In the genomic region with DNA sequence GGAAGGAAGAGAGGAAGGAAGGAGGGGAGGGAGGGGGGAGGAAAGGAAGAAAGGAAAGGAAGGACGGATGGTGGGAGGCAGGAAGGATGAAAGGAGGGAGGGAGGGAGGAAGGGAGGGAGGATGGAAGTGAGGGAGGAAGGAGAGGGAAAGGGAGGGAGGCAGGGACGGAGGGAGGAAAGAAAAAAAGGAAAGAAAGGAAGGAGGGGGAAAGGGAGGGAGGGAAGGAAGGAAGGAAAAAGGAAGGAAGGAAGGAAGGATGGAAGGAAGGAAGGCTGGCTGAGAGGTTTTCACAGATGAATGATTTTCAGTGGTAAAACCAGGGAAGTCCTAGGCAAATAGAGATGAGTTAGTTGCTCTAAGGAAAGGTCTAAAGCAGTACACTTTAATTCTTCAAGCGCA, we compare ENCODE assay signal across 21 cellular contexts.
DNase-seq lines count a peak whose midpoint lies in the region; ATAC-seq, FAIRE-seq and TF ChIP-seq lines count a peak whose summit lies in the region.
"Had no signal": no experiment of that assay in that cellular context is flagged by ENCODE, and none has a peak within 500 bp of the region (broad histone marks: within the 10 kb centered on the region; RNA-seq: fewer than 3 reads in every experiment).

No MANE protein-coding gene starts in this region.

- no peaks in the 10 kb centered on the region for H3K27me3 Mint-ChIP-seq in WTC11 (ENCODE audit: low read depth)

- H3K9me3 Mint-ChIP-seq in WTC11, result peaks cover 6% of the 10 kb centered on the region
- peaks cover 5% of the 10 kb centered on the region for H3K9me3 Mint-ChIP-seq in stimulated activated effector memory CD8-positive, alpha-beta T cell treated with anti-CD3 and anti-CD28 coated beads, Interleukin-12 subunit alpha, Interleukin-12 subunit beta, amount 100 ng/mL, for 72 hours

- no TSS peak for BruUV-seq in HepG2 (replicated peaks; lab: Mats Ljungman, UMichigan)

- H3K4me1 ChIP-seq in HepG2 (ENCODE audit: insufficient read depth, low read length) (no peaks in the 10 kb centered on the region), right lobe of liver (no peaks in the 10 kb centered on the region), esophagus muscularis mucosa (peaks cover 0 to 27% (median 23%) of the 10 kb centered on the region in 4 donors), tibial artery (peaks cover 0 to 7% (median 0%) of the 10 kb centered on the region in 4 donors)
- H3K4me1 ChIP-seq: A549, Caco-2, HAP-1 had no signal

- H3K4me2 ChIP-seq in HepG2 (ENCODE audit: low read depth, low read length), result no peak overlapping the region
- H3K4me2 ChIP-seq: A549 had no signal

- peak overlapping the region; percentile 91; the same call in 1 of the 2 replicates for H3K27ac Mint-ChIP-seq in WTC11
- peak overlapping the region; percentile 30 for H3K27ac Mint-ChIP-seq in stimulated activated effector memory CD8-positive, alpha-beta T cell treated with anti-CD3 and anti-CD28 coated beads, Interleukin-12 subunit alpha, Interleukin-12 subunit beta, amount 100 ng/mL, for 72 hours
- H3K27ac Mint-ChIP-seq: CD4-positive, alpha-beta T cell had no signal

- WGBS in HepG2 (ENCODE audit: low lambda C conversion rate), result 32% methylated on average over 3 of the region's 3 CpGs
- 45% methylated on average over 3 of the region's 3 CpGs for WGBS in right lobe of liver (ENCODE audit: insufficient coverage, low coverage, low lambda C conversion rate, missing lambda C conversion rate)
- WGBS in esophagus muscularis mucosa, result 70% methylated on average over 3 of the region's 3 CpGs

- POLR2A ChIA-PET in HepG2 (lab: Yijun Ruan, JAX), result no interaction called here
- POLR2A ChIA-PET in WTC11 (lab: Charles Lee), result no interaction called here

- H3K36me3 ChIP-seq in HepG2 (replicated peaks in 1 of 2; ENCODE audit: control insufficient read depth in 1 of 2, insufficient read depth in 2 of 2, low read length in 2 of 2), result no peaks in the 10 kb centered on the region
- no peaks in the 10 kb centered on the region for H3K36me3 ChIP-seq in right lobe of liver
- H3K36me3 ChIP-seq in esophagus muscularis mucosa, result no peaks in the 10 kb centered on the region
- H3K36me3 ChIP-seq in tibial artery, result no peaks in the 10 kb centered on the region
- H3K36me3 ChIP-seq: HAP-1 had no signal

- H3K27ac ChIP-seq in HepG2 (ENCODE audit: extremely low read length, insufficient read depth, low read length), result no peak overlapping the region
- no peak overlapping the region for H3K27ac ChIP-seq in right lobe of liver
- H3K27ac ChIP-seq in esophagus muscularis mucosa (replicated peaks in 1 of 4), result peak overlapping the region in 3 of 4 donors; percentile 41 to 91 (median 41)
- no peak overlapping the region for H3K27ac ChIP-seq in tibial artery
- H3K27ac ChIP-seq: 22Rv1, A549, C4-2B, GM23248 had no signal

- intact Hi-C loops in HepG2 (cut with micrococcal nuclease; ENCODE audit: unreplicated experiment), result no loop called here
- intact Hi-C loops in right lobe of liver (cut with DNase I), result no loop called here
- intact Hi-C loops in esophagus muscularis mucosa (cut with DNase I), result no loop called here
- intact Hi-C loops in tibial artery (cut with DNase I; ENCODE audit: low total_unique reads), result no loop called here

- H3K4me3 ChIP-seq in HepG2 (replicated peaks in 1 of 3; ENCODE audit: insufficient read depth in 1 of 3, low read depth in 2 of 3, low read length in 3 of 3) (no peak overlapping the region), right lobe of liver (no peak overlapping the region), esophagus muscularis mucosa (no peak overlapping the region), tibial artery (no peak overlapping the region)
- H3K4me3 ChIP-seq: A549, GM23248, HAP-1 had no signal

- H3K36me3 Mint-ChIP-seq in WTC11, result peaks cover 5% of the 10 kb centered on the region
- no peaks in the 10 kb centered on the region for H3K36me3 Mint-ChIP-seq in stimulated activated effector memory CD8-positive, alpha-beta T cell treated with anti-CD3 and anti-CD28 coated beads, Interleukin-12 subunit alpha, Interleukin-12 subunit beta, amount 100 ng/mL, for 72 hours

- CTCF ChIA-PET in HepG2 (lab: Yijun Ruan, JAX; ENCODE audit: low intra/inter-chr PET ratio, low total read pairs) (no interaction called here), WTC11 (lab: Charles Lee) (no interaction called here)

- TF ChIP-seq EP300 in HepG2 (IDR thresholded peaks at IDR 0.05; ENCODE audit: low read depth in 2 of 2, low read length in 2 of 2), result no peak
- TF ChIP-seq EP300 in HepG2 (CRISPR knock-in tag; IDR thresholded peaks at IDR 0.05; ENCODE audit: borderline replicate concordance), result no peak
- TF ChIP-seq EP300 in esophagus muscularis mucosa (IDR thresholded peaks at IDR 0.05), result no peak

- ATAC-seq in HepG2 (no peak), right lobe of liver (no peak), WTC11 (no peak)
- ATAC-seq in stimulated activated effector memory CD8-positive, alpha-beta T cell treated with anti-CD3 and anti-CD28 coated beads, Interleukin-12 subunit alpha, Interleukin-12 subunit beta, amount 100 ng/mL, for 72 hours, result no peak
- ATAC-seq: A549 had no signal

- in situ Hi-C loops in HepG2 (cut with HindIII; ENCODE audit: extremely low pct_ligation_motif_present, low pct_unique_long_range_greater_than_20kb), result no loop called here

- H3K9me3 ChIP-seq in HepG2 (ENCODE audit: low read length), result no peaks in the 10 kb centered on the region
- no peaks in the 10 kb centered on the region for H3K9me3 ChIP-seq in right lobe of liver
- H3K9me3 ChIP-seq in esophagus muscularis mucosa, result peaks cover 0 to 6% (median 2%) of the 10 kb centered on the region in 4 donors
- no peaks in the 10 kb centered on the region for H3K9me3 ChIP-seq in tibial artery
- H3K9me3 ChIP-seq: A549, Caco-2, HAP-1 had no signal

- no peak for TF ChIP-seq CTCF in HepG2 (CRISPR knock-in tag; IDR thresholded peaks at IDR 0.05)
- no peak for TF ChIP-seq CTCF in right lobe of liver (IDR thresholded peaks at IDR 0.05)
- TF ChIP-seq CTCF in WTC11 (IDR thresholded peaks at IDR 0.05), result no peak
- TF ChIP-seq CTCF in esophagus muscularis mucosa (IDR thresholded peaks at IDR 0.05), result no peak
- no peak for TF ChIP-seq CTCF in tibial artery (IDR thresholded peaks at IDR 0.05)

- H3K79me2 ChIP-seq in HepG2 (ENCODE audit: insufficient read depth, low read length), result no peaks in the 10 kb centered on the region

- no peak overlapping the region for H3K4me3 Mint-ChIP-seq in WTC11
- no peak overlapping the region for H3K4me3 Mint-ChIP-seq in stimulated activated effector memory CD8-positive, alpha-beta T cell treated with anti-CD3 and anti-CD28 coated beads, Interleukin-12 subunit alpha, Interleukin-12 subunit beta, amount 100 ng/mL, for 72 hours
- H3K4me3 Mint-ChIP-seq: CD4-positive, alpha-beta T cell had no signal

- H3K27me3 ChIP-seq in HepG2 (ENCODE audit: control insufficient read depth in 1 of 2, insufficient read depth in 2 of 2, low read length in 2 of 2) (peaks cover 1 to 10% of the 10 kb centered on the region in 2 experiments; a peak in 2 of 5 replicates), right lobe of liver (no peaks in the 10 kb centered on the region), esophagus muscularis mucosa (no peaks in the 10 kb centered on the region), tibial artery (no peaks in the 10 kb centered on the region)

- H3K4me1 Mint-ChIP-seq in WTC11, result peaks cover 55% of the 10 kb centered on the region
- no peaks in the 10 kb centered on the region for H3K4me1 Mint-ChIP-seq in stimulated activated effector memory CD8-positive, alpha-beta T cell treated with anti-CD3 and anti-CD28 coated beads, Interleukin-12 subunit alpha, Interleukin-12 subunit beta, amount 100 ng/mL, for 72 hours

- TF ChIP-seq POLR2A in HepG2 (IDR thresholded peaks at IDR 0.05; ENCODE audit: insufficient read depth in 1 of 2, low read depth in 2 of 2, low read length in 2 of 2), result no peak
- TF ChIP-seq POLR2A in right lobe of liver (IDR thresholded peaks at IDR 0.05), result no peak
- no peak for TF ChIP-seq POLR2A in esophagus muscularis mucosa (IDR thresholded peaks at IDR 0.05; ENCODE audit: low read depth)

- no peak for TF ChIP-seq RAD21 in HepG2 (CRISPR knock-in tag; IDR thresholded peaks at IDR 0.05)

- no peak overlapping the region for H2AFZ ChIP-seq in HepG2 (ENCODE audit: low read length)
- H2AFZ ChIP-seq: GM23248 had no signal

- DNase-seq in HepG2 (ENCODE audit: low spot score) (no peak), right lobe of liver (no peak), WTC11 (ENCODE audit: low spot score) (no peak), esophagus muscularis mucosa (ENCODE audit: extremely low spot score) (no peak), tibial artery (no peak), NCI-H1417 (lab: John Stamatoyannopoulos, UW) (no peak), NCI-H128 (lab: John Stamatoyannopoulos, UW; ENCODE audit: unreplicated experiment) (no peak)
- DNase-seq in stimulated activated effector memory CD8-positive, alpha-beta T cell treated with anti-CD3 and anti-CD28 coated beads, Interleukin-12 subunit alpha, Interleukin-12 subunit beta, amount 100 ng/mL, for 72 hours (ENCODE audit: low spot score in 2 of 2), result no peak
- DNase-seq: AML-193; Caco-2; CD4-positive, alpha-beta T cell; GM23248 had no signal

- H4K20me1 ChIP-seq in HepG2 (ENCODE audit: insufficient read depth, low read length), result no peaks in the 10 kb centered on the region

- FAIRE-seq in HepG2 (lab: Jason Lieb, UNC), result no peak
- FAIRE-seq: A549, D721Med, G401.6, GM12891, GM18507, HTR-8/SVneo had no signal

- no peak overlapping the region for H3K9ac ChIP-seq in HepG2 (ENCODE audit: insufficient read depth, low read depth, low read length)
- H3K9ac ChIP-seq: GM23248 had no signal

TF ChIP-seq in HepG2, 621 proteins besides CTCF, POLR2A, EP300 and RAD21 (continues in another document):
- TF ChIP-seq MTA1 (CRISPR knock-in tag; IDR thresholded peaks at IDR 0.05; ENCODE audit: borderline replicate concordance), result no peak
- TF ChIP-seq PCBP2 (optimal IDR thresholded peaks at IDR 0.05; ENCODE audit: low read depth, low read length, poor library complexity, severe bottlenecking), result peak; percentile 93

TF ChIP-seq in WTC11, 78 proteins besides CTCF, POLR2A, EP300 and RAD21:
- TF ChIP-seq JAZF1 (CRISPR knock-in tag; IDR thresholded peaks at IDR 0.05), result no peak
- peak; percentile 63; the same call in 1 of the 2 replicates for TF ChIP-seq ZNF512 (CRISPR knock-in tag; IDR thresholded peaks at IDR 0.05; ENCODE audit: borderline replicate concordance)

Comparison
In these comparisons a context has a peak if more than half of its experiments do, and no peak if none do; other contexts are left out.
1. H3K27ac ChIP-seq: peak in esophagus muscularis mucosa (3 of 4); none in HepG2 (single experiment), right lobe of liver (0 of 3) and tibial artery (0 of 2).
2. Of the 50 proteins assayed by ChIP-seq in both HepG2 and WTC11: peak only in HepG2: none; only in WTC11: ZNF512; in both: none; in neither: 49.